1 cellular context compared by ENCODE assay signal in genomic region chr7:30087371-30087770, GRCh38.
TF ChIP-seq lines count a peak whose summit lies in the region.

No MANE protein-coding gene starts in this region.

TF ChIP-seq in GM12878, 131 proteins besides CTCF, POLR2A, EP300 and RAD21 (continued from another document):
- peak; percentile 85 for TF ChIP-seq SPI1 (IDR thresholded peaks at IDR 0.05; ENCODE audit: borderline replicate concordance, insufficient read depth, low read depth, low read length)
- no peak for TF ChIP-seq KLF5 (IDR thresholded peaks at IDR 0.05; ENCODE audit: partially characterized antibody)
TF ChIP-seq in GM12878: peak in this region for 1.
